ENCODE assay signal across 8 cellular contexts in genomic region chr3:72821170-72821781, GRCh38. TPM values are rescaled to one million over a fixed set of nuclear protein-coding genes. Genes with fewer than 3 reads are reported as not detected.
DNase-seq lines count a peak whose midpoint lies in the region; ATAC-seq, FAIRE-seq and TF ChIP-seq lines count a peak whose summit lies in the region.

No MANE protein-coding gene starts in this region.

- intact Hi-C loops in endothelial cell of umbilical vein (cut with micrococcal nuclease): loop anchor here (5.0 to 10.0 kb wide), 4 partner anchors 336 to 1094 kb away; partner anchors contain the start of genes EIF4E3 and RYBP

- H3K4me2 ChIP-seq in endothelial cell of umbilical vein (ENCODE audit: insufficient read depth, low read length) (peak overlapping the region; percentile 57), GM23338 (no peak overlapping the region)

- H3K9me3 Mint-ChIP-seq in endothelial cell (ENCODE audit: unreplicated experiment) (no peaks in the 10 kb centered on the region), GM23338 (no peaks in the 10 kb centered on the region)

- FAIRE-seq in endothelial cell of umbilical vein (lab: Jason Lieb, UNC): no peak
- no peak for FAIRE-seq in small intestine (lab: Jason Lieb, UNC)

- H3K4me3 Mint-ChIP-seq in endothelial cell (ENCODE audit: unreplicated experiment) (no peak overlapping the region), GM23338 (no peak overlapping the region)

- no peak overlapping the region for H3K9ac ChIP-seq in endothelial cell of umbilical vein (replicated peaks; ENCODE audit: extremely low read depth, insufficient read depth, low read length)

- H3K27me3 Mint-ChIP-seq in endothelial cell (ENCODE audit: unreplicated experiment) (peaks cover 2% of the 10 kb centered on the region), GM23338 (ENCODE audit: insufficient read depth, low read depth, poor library complexity) (peaks cover 1% of the 10 kb centered on the region)

- H3K27me3 ChIP-seq in endothelial cell of umbilical vein (ENCODE audit: control insufficient read depth in 2 of 2, insufficient read depth in 2 of 2, low read length in 2 of 2): no peaks in the 10 kb centered on the region
- no peaks in the 10 kb centered on the region for H3K27me3 ChIP-seq in small intestine (ENCODE audit: control insufficient read depth in 2 of 2, insufficient read depth in 2 of 2, low read length in 2 of 2)
- no peaks in the 10 kb centered on the region for H3K27me3 ChIP-seq in GM23338 (ENCODE audit: insufficient read depth)

- H4K20me1 ChIP-seq in endothelial cell of umbilical vein (replicated peaks; ENCODE audit: control insufficient read depth, extremely low read depth, insufficient read depth, low read length) (peaks cover 3% of the 10 kb centered on the region), GM23338 (replicated peaks; ENCODE audit: insufficient read depth) (no peaks in the 10 kb centered on the region)

- H3K9me3 ChIP-seq in endothelial cell of umbilical vein (replicated peaks; ENCODE audit: control insufficient read depth, insufficient read depth, low read length) (no peaks in the 10 kb centered on the region), small intestine (ENCODE audit: control insufficient read depth, low read depth) (no peaks in the 10 kb centered on the region)

- H3K9me1 ChIP-seq in endothelial cell of umbilical vein (replicated peaks; ENCODE audit: control insufficient read depth, extremely low read depth, insufficient read depth, low read length): no peaks in the 10 kb centered on the region

- H3K27ac ChIP-seq in endothelial cell of umbilical vein (ENCODE audit: insufficient read depth, low read depth, low read length) (peak overlapping the region; percentile 24), small intestine (ENCODE audit: low read depth in 1 of 2, low read length in 1 of 2) (peak overlapping the region; percentile 70 to 79), GM23338 (ENCODE audit: low read depth) (no peak overlapping the region)

- no peaks in the 10 kb centered on the region for H3K36me3 ChIP-seq in endothelial cell of umbilical vein (ENCODE audit: control insufficient read depth in 2 of 2, extremely low read depth in 1 of 2, insufficient read depth in 2 of 2, low read length in 2 of 2)
- peaks cover 0 to under 1% of the 10 kb centered on the region in 2 donors for H3K36me3 ChIP-seq in small intestine (ENCODE audit: control insufficient read depth in 2 of 2, insufficient read depth in 2 of 2, low read length in 2 of 2)
- no peaks in the 10 kb centered on the region for H3K36me3 ChIP-seq in GM23338 (ENCODE audit: insufficient read depth)

- DNase-seq in AG09309 (ENCODE audit: low read depth): peak; percentile 46
- peak; percentile 21 for DNase-seq in NCI-H446 treated with DMSO at 0.1 percent for 48 hours (lab: John Stamatoyannopoulos, UW)
- peak; percentile 64 for DNase-seq in endothelial cell of umbilical vein (ENCODE audit: low read depth, low spot score)
- DNase-seq in small intestine: peak; percentile 96
- DNase-seq in endothelial cell (ENCODE audit: low spot score): no peak
- DNase-seq in DMS79 (lab: John Stamatoyannopoulos, UW): no peak
- DNase-seq in GM23338 (ENCODE audit: low spot score): no peak

- H3K4me1 Mint-ChIP-seq in endothelial cell (ENCODE audit: unreplicated experiment) (peaks cover 10% of the 10 kb centered on the region), GM23338 (peaks cover 5% of the 10 kb centered on the region; the same call in 2 of the 3 replicates)

- H3K4me3 ChIP-seq in AG09309 (ENCODE audit: control insufficient read depth, low read depth, low read length): no peak overlapping the region
- no peak overlapping the region for H3K4me3 ChIP-seq in endothelial cell of umbilical vein (replicated peaks in 1 of 3; ENCODE audit: insufficient read depth in 1 of 3, low read depth in 1 of 3, low read length in 3 of 3)
- H3K4me3 ChIP-seq in small intestine (ENCODE audit: low read depth in 1 of 2, low read length in 2 of 2): no peak overlapping the region
- H3K4me3 ChIP-seq in GM23338: no peak overlapping the region

- no peaks in the 10 kb centered on the region for H3K9me2 ChIP-seq in GM23338 (ENCODE audit: insufficient read depth)

- POLR2A ChIA-PET in endothelial cell of umbilical vein (lab: Charles Lee): no interaction called here

- no TSS peak for BruUV-seq in endothelial cell of umbilical vein (replicated peaks; lab: Mats Ljungman, UMichigan)

- no peak for TF ChIP-seq POLR2A in endothelial cell of umbilical vein (IDR thresholded peaks at IDR 0.05; ENCODE audit: low read depth, low read length)

- no peaks in the 10 kb centered on the region for H3F3A ChIP-seq in GM23338 (replicated peaks; ENCODE audit: low read depth)

- H2AFZ ChIP-seq in endothelial cell of umbilical vein (ENCODE audit: low read depth, low read length) (no peak overlapping the region), GM23338 (no peak overlapping the region)

- H3K27ac Mint-ChIP-seq in endothelial cell (ENCODE audit: unreplicated experiment) (no peak overlapping the region), GM23338 (no peak overlapping the region)

- 12 to 32% (median 24%) methylated on average over 8 of the region's 8 CpGs for WGBS in small intestine, 3 donors

- CTCF ChIA-PET in endothelial cell of umbilical vein (lab: Charles Lee): interaction anchor here (0.9 to 9.5 kb wide), 19 partner anchors 9 to 1110 kb away, joined by 3 to 201 read pairs (median 6); no protein-coding TSS in a partner anchor

- H3K4me1 ChIP-seq in endothelial cell of umbilical vein (ENCODE audit: control insufficient read depth, extremely low read depth, insufficient read depth, low read length) (peaks cover 25% of the 10 kb centered on the region), small intestine (ENCODE audit: control insufficient read depth in 2 of 2, insufficient read depth in 1 of 2, low read depth in 1 of 2, low read length in 1 of 2) (peaks cover 3 to 9% of the 10 kb centered on the region in 2 donors), GM23338 (ENCODE audit: insufficient read depth) (no peaks in the 10 kb centered on the region)

- dilution Hi-C loops in endothelial cell of umbilical vein (cut with MboI; ENCODE audit: extremely low pct_ligation_motif_present, low sequenced_read_pairs): no loop called here

- TF ChIP-seq CTCF in AG09309 (IDR thresholded peaks at IDR 0.05; ENCODE audit: control insufficient read depth, insufficient read depth, low read depth, low read length, missing control alignments) (no peak), endothelial cell of umbilical vein (IDR thresholded peaks at IDR 0.05; ENCODE audit: extremely low read depth in 1 of 2, insufficient read depth in 1 of 2, low read depth in 1 of 2, low read length in 2 of 2) (no peak), endothelial cell (IDR thresholded peaks at IDR 0.05; ENCODE audit: unreplicated experiment) (no peak), GM23338 (conservative IDR thresholded peaks at IDR 0.05; ENCODE audit: low read depth in 2 of 2) (no peak)

- ATAC-seq in GM19372 (IDR thresholded peaks at IDR 0.05; ENCODE audit: low read depth, unreplicated experiment) (peak; percentile 43), GM23338 (no peak)

- H3K36me3 Mint-ChIP-seq in endothelial cell (ENCODE audit: low read depth, unreplicated experiment) (no peaks in the 10 kb centered on the region), GM23338 (ENCODE audit: low read depth) (no peaks in the 10 kb centered on the region; the same call in 2 of the 3 replicates)

- no peaks in the 10 kb centered on the region for H3K79me2 ChIP-seq in endothelial cell of umbilical vein (ENCODE audit: control insufficient read depth, insufficient read depth, low read length)
- H3K79me2 ChIP-seq in GM23338 (replicated peaks; ENCODE audit: insufficient read depth): 0 out of 2 replicates have a peak, but pooled peaks cover 4% of the 10 kb centered on the region

TF ChIP-seq in endothelial cell of umbilical vein, 7 proteins besides CTCF, POLR2A, EP300 and RAD21 (continues in another document):
- TF ChIP-seq, protein P1, sequence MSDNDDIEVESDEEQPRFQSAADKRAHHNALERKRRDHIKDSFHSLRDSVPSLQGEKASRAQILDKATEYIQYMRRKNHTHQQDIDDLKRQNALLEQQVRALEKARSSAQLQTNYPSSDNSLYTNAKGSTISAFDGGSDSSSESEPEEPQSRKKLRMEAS (IDR thresholded peaks at IDR 0.05; ENCODE audit: insufficient read depth, insufficient read length): no peak
- TF ChIP-seq POLR2AphosphoS5 (IDR thresholded peaks at IDR 0.05; ENCODE audit: insufficient read depth, low read depth, low read length) (no peak), FOS (IDR thresholded peaks at IDR 0.05; ENCODE audit: borderline replicate concordance, insufficient read depth, low read length) (no peak), EZH2 (IDR thresholded peaks at IDR 0.05; ENCODE audit: borderline replicate concordance, low read depth, low read length, severe bottlenecking) (no peak), MYC (IDR thresholded peaks at IDR 0.05; ENCODE audit: low read depth, low read length) (no peak)

TF ChIP-seq in GM23338, 12 proteins besides CTCF, POLR2A, EP300 and RAD21 (continues in another document):
- TF ChIP-seq EZH2phosphoT487 (IDR thresholded peaks at IDR 0.05; ENCODE audit: unreplicated experiment): no peak

RNA-seq across cellular contexts. Expression of gene SHQ1, which starts 27.0 kb away (rescaled TPM):
- total RNA-seq in endothelial cell of umbilical vein (19.7 and 20.6 TPM in 2 replicates), endothelial cell (ENCODE audit: unreplicated experiment) (26.9 TPM)
- polyA plus RNA-seq in endothelial cell of umbilical vein (5.9 and 7.3 TPM in 2 replicates), small intestine (1 to 10 TPM; 8.3 to 9.6 (median 8.9) TPM), GM23338 (2016; fragmentation: Nextera tagmentation; extraction: Ambion mirVana) (18.3 and 20.0 TPM in 2 replicates)
- polyA plus RNA-seq in endothelial cell of umbilical vein (2011; cell fraction: cytosol; rRNA removed): 7.9 and 8.1 TPM in 2 replicates
- polyA plus RNA-seq in endothelial cell of umbilical vein (2011; cell fraction: nucleus; rRNA removed): 7.2 and 8.7 TPM in 2 replicates
- polyA plus RNA-seq in endothelial cell of umbilical vein (2012): 14.8 and 16.5 TPM in 2 replicates
- 8.3 and 13.7 TPM in 2 replicates for polyA minus RNA-seq in endothelial cell of umbilical vein
- polyA minus RNA-seq in endothelial cell of umbilical vein (2011; cell fraction: cytosol; rRNA and poly(A)+ RNA removed): 7.0 TPM
- polyA minus RNA-seq in endothelial cell of umbilical vein (2011; cell fraction: nucleus; rRNA and poly(A)+ RNA removed): 11.9 and 23.4 TPM in 2 replicates
- total RNA-seq in GM23338 (2014; rRNA removed; shearing (Covaris generic)): 28.7 and 33.4 TPM in 2 replicates

Comparison
In these comparisons a context has a peak if more than half of its experiments do, and no peak if none do; other contexts are left out.
1. DNase-seq: peak in AG09309 (single experiment), NCI-H446 treated with DMSO at 0.1 percent for 48 hours (single experiment), endothelial cell of umbilical vein (single experiment) and small intestine (single experiment); none in endothelial cell (single experiment), DMS79 (single experiment) and GM23338 (single experiment).